15 cellular contexts compared by ENCODE assay signal in the genomic region with DNA sequence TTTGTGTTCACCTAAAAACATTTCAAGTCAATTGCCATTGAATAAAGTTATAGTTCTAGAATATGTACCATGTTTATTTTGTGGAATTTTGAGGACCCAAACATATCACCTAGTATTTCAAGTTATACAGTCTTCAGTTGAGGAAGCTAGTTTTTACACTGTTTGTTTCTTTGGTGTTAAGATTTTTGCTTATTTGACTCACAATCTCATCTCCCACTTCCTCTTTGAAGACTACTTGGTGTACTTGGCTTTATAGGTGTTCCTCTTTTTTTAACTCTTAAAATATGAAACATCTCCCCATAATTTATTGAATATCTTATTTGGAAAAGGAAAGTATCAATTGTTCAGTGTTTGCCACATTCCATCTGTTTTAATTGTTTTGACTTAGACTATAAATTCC.
"Had no signal": no experiment of that assay in that cellular context is flagged by ENCODE, and none has a peak within 500 bp of the region (broad histone marks: within the 10 kb centered on the region; RNA-seq: fewer than 3 reads in every experiment).

No MANE protein-coding gene starts in this region.

- ATAC-seq: foreskin keratinocyte; naive thymus-derived CD8-positive, alpha-beta T cell; stimulated activated naive CD8-positive, alpha-beta T cell treated with anti-CD3 and anti-CD28 coated beads, Interleukin-15, amount 100 ng/mL, for 72 hours had no signal

- H3K27me3 Mint-ChIP-seq: activated B cell treated with CpG ODN at 0.5 μM for 24 hours; activated naive CD8-positive, alpha-beta T cell treated with anti-CD3 and anti-CD28 coated beads, Interleukin-2, amount 10 ng/mL, durations not matched to agents 7 days and 5 days; stimulated activated naive CD8-positive, alpha-beta T cell treated with anti-CD3 and anti-CD28 coated beads, Interleukin-15, amount 100 ng/mL, for 72 hours had no signal

- H3K4me3 Mint-ChIP-seq: activated B cell treated with CpG ODN at 0.5 μM for 24 hours; activated naive CD8-positive, alpha-beta T cell treated with anti-CD3 and anti-CD28 coated beads, Interleukin-2, amount 10 ng/mL, durations not matched to agents 7 days and 5 days; naive thymus-derived CD8-positive, alpha-beta T cell; stimulated activated naive CD8-positive, alpha-beta T cell treated with anti-CD3 and anti-CD28 coated beads, Interleukin-15, amount 100 ng/mL, for 72 hours; type B pancreatic cell had no signal

- H3K4me1 Mint-ChIP-seq: activated B cell treated with CpG ODN at 0.5 μM for 24 hours; activated naive CD8-positive, alpha-beta T cell treated with anti-CD3 and anti-CD28 coated beads, Interleukin-2, amount 10 ng/mL, durations not matched to agents 7 days and 5 days; naive thymus-derived CD8-positive, alpha-beta T cell; stimulated activated naive CD8-positive, alpha-beta T cell treated with anti-CD3 and anti-CD28 coated beads, Interleukin-15, amount 100 ng/mL, for 72 hours had no signal

- H3K9me3 Mint-ChIP-seq: activated naive CD8-positive, alpha-beta T cell treated with anti-CD3 and anti-CD28 coated beads, Interleukin-2, amount 10 ng/mL, durations not matched to agents 7 days and 5 days; stimulated activated naive CD8-positive, alpha-beta T cell treated with anti-CD3 and anti-CD28 coated beads, Interleukin-15, amount 100 ng/mL, for 72 hours; type B pancreatic cell had no signal

- DNase-seq: activated B cell treated with CpG ODN at 0.5 μM for 24 hours; activated CD4-positive, alpha-beta T cell treated with anti-CD3 and anti-CD28 coated beads for 48 hours; activated CD8-positive, alpha-beta memory T cell treated with anti-CD3 and anti-CD28 coated beads for 24 hours; activated naive CD4-positive, alpha-beta T cell; activated naive CD8-positive, alpha-beta T cell treated with anti-CD3 and anti-CD28 coated beads, Interleukin-2, amount 10 ng/mL, durations not matched to agents 7 days and 5 days; brain microvascular endothelial cell; cerebellar nuclear complex; effector CD8-positive, alpha-beta T cell; foreskin keratinocyte; kidney glomerular epithelial cell; mesenchymal stem cell; naive thymus-derived CD8-positive, alpha-beta T cell; stimulated activated CD4-positive, alpha-beta T cell treated with anti-CD3 and anti-CD28 coated beads, Interleukin-1b, Interleukin-23, amount 100 ng/mL, for 48 hours; stimulated activated naive CD8-positive, alpha-beta T cell treated with anti-CD3 and anti-CD28 coated beads, Interleukin-15, amount 100 ng/mL, for 72 hours had no signal

- H3K27ac Mint-ChIP-seq: activated B cell treated with CpG ODN at 0.5 μM for 24 hours; activated naive CD8-positive, alpha-beta T cell treated with anti-CD3 and anti-CD28 coated beads, Interleukin-2, amount 10 ng/mL, durations not matched to agents 7 days and 5 days; naive thymus-derived CD8-positive, alpha-beta T cell; stimulated activated naive CD8-positive, alpha-beta T cell treated with anti-CD3 and anti-CD28 coated beads, Interleukin-15, amount 100 ng/mL, for 72 hours; type B pancreatic cell had no signal

- H3K36me3 Mint-ChIP-seq: activated naive CD8-positive, alpha-beta T cell treated with anti-CD3 and anti-CD28 coated beads, Interleukin-2, amount 10 ng/mL, durations not matched to agents 7 days and 5 days; naive thymus-derived CD8-positive, alpha-beta T cell; type B pancreatic cell had no signal
